In genomic region chr6:113634352-113635163, GRCh38 we compare ENCODE assay signal across 1 cellular context.
TF ChIP-seq lines count a peak whose summit lies in the region.

No MANE protein-coding gene starts in this region.

TF ChIP-seq in HEK293, 187 proteins besides CTCF, POLR2A, EP300 and RAD21:
- no peak for TF ChIP-seq ZNF585B (tag by site-specific recombination; IDR thresholded peaks at IDR 0.05)
- TF ChIP-seq PRDM1 (tag by site-specific recombination; IDR thresholded peaks at IDR 0.05) = peak; percentile 55; the same call in 1 of the 2 replicates
